ENCODE assay signal across 8 cellular contexts in genomic region chr17:40598928-40599627, GRCh38. TPM values are rescaled to one million over a fixed set of nuclear protein-coding genes. Genes with fewer than 3 reads are reported as not detected.
DNase-seq lines count a peak whose midpoint lies in the region; ATAC-seq lines count a peak whose summit lies in the region.

No MANE protein-coding gene starts in this region.

- no peak overlapping the region for H3K4me3 ChIP-seq in H7 (ENCODE audit: insufficient read depth, low read depth, low read length)

- H3K4me1 Mint-ChIP-seq in stimulated activated naive B cell treated with anti-CD40 and anti-IgM and Interleukin-4, amounts not matched to agents 10 μg/mL and 1 μg/mL and 100 μg/mL, for 72 hours = peaks cover 66 to 90% of the 10 kb centered on the region in 2 donors

- peaks cover 6 to 10% of the 10 kb centered on the region in 2 donors for H3K36me3 Mint-ChIP-seq in stimulated activated naive B cell treated with anti-CD40 and anti-IgM and Interleukin-4, amounts not matched to agents 10 μg/mL and 1 μg/mL and 100 μg/mL, for 72 hours

- DNase-seq in activated CD4-positive, alpha-beta T cell treated with anti-CD3 and anti-CD28 coated beads, Interleukin-2, amount 50 U/mL, for 4 hours = peak; percentile 59 to 70
- DNase-seq in Right ventricle myocardium superior (no peak), H7 (no peak), NCI-H524 treated with DMSO at 0.1 percent for 48 hours (lab: John Stamatoyannopoulos, UW) (no peak), NCI-H1092 treated with DMSO at 0.1 percent for 48 hours (lab: John Stamatoyannopoulos, UW) (no peak)
- peak; percentile 94 for DNase-seq in stimulated activated naive B cell treated with anti-CD40 and anti-IgM and Interleukin-4, amounts not matched to agents 10 μg/mL and 1 μg/mL and 100 μg/mL, for 72 hours

- H3K27me3 ChIP-seq in H7 (ENCODE audit: control insufficient read depth, insufficient read depth, low read length) = no peaks in the 10 kb centered on the region

- H3K9me3 Mint-ChIP-seq in stimulated activated naive B cell treated with anti-CD40 and anti-IgM and Interleukin-4, amounts not matched to agents 10 μg/mL and 1 μg/mL and 100 μg/mL, for 72 hours = peaks cover 7 to 10% of the 10 kb centered on the region in 2 donors

- H3K27me3 Mint-ChIP-seq in stimulated activated naive B cell treated with anti-CD40 and anti-IgM and Interleukin-4, amounts not matched to agents 10 μg/mL and 1 μg/mL and 100 μg/mL, for 72 hours = no peaks in the 10 kb centered on the region

- ATAC-seq in GM19372 (IDR thresholded peaks at IDR 0.05; ENCODE audit: low read depth, unreplicated experiment) (peak; percentile 68), HG03342 (IDR thresholded peaks at IDR 0.05; ENCODE audit: unreplicated experiment) (peak; percentile 66), Right ventricle myocardium superior (ENCODE audit: poor library complexity) (peak; percentile 62)
- ATAC-seq in stimulated activated naive B cell treated with anti-CD40 and anti-IgM and Interleukin-4, amounts not matched to agents 10 μg/mL and 1 μg/mL and 100 μg/mL, for 72 hours (replicated peaks) = peak; percentile 53 to 70

- peak overlapping the region; percentile 25 to 26 for H3K4me3 Mint-ChIP-seq in stimulated activated naive B cell treated with anti-CD40 and anti-IgM and Interleukin-4, amounts not matched to agents 10 μg/mL and 1 μg/mL and 100 μg/mL, for 72 hours

- intact Hi-C loops in Right ventricle myocardium superior (cut with DNase I) = no loop called here

- H3K36me3 ChIP-seq in H7 (replicated peaks; ENCODE audit: control insufficient read depth, insufficient read depth, low read length) = no peaks in the 10 kb centered on the region

- peak overlapping the region; percentile 97 for H3K27ac Mint-ChIP-seq in stimulated activated naive B cell treated with anti-CD40 and anti-IgM and Interleukin-4, amounts not matched to agents 10 μg/mL and 1 μg/mL and 100 μg/mL, for 72 hours

RNA-seq across cellular contexts. Expression of gene CCR7, which starts 33.8 kb away (rescaled TPM):
- total RNA-seq in Right ventricle myocardium superior = not detected
- total RNA-seq in H7 (2014; rRNA removed; shearing (Covaris generic)) = 1.1 TPM in 1 of 2 replicates, not detected in the other

RNA-seq across cellular contexts. Expression of gene SMARCE1, which starts 48.5 kb away (rescaled TPM):
- 49.5 TPM for total RNA-seq in Right ventricle myocardium superior
- total RNA-seq in H7 (2014; rRNA removed; shearing (Covaris generic)) = 75.1 and 99.9 TPM in 2 replicates

Comparison
In these comparisons a context has a peak if more than half of its experiments do, and no peak if none do; other contexts are left out.
1. DNase-seq: peak in activated CD4-positive, alpha-beta T cell treated with anti-CD3 and anti-CD28 coated beads, Interleukin-2, amount 50 U/mL, for 4 hours (2 of 2) and stimulated activated naive B cell treated with anti-CD40 and anti-IgM and Interleukin-4, amounts not matched to agents 10 μg/mL and 1 μg/mL and 100 μg/mL, for 72 hours (single experiment); none in Right ventricle myocardium superior (single experiment), H7 (single experiment), NCI-H524 treated with DMSO at 0.1 percent for 48 hours (single experiment) and NCI-H1092 treated with DMSO at 0.1 percent for 48 hours (single experiment).
2. Peak in every context shown above with its lines, with median percentiles within 50 percentile points of each other: ATAC-seq.